In the genomic region with DNA sequence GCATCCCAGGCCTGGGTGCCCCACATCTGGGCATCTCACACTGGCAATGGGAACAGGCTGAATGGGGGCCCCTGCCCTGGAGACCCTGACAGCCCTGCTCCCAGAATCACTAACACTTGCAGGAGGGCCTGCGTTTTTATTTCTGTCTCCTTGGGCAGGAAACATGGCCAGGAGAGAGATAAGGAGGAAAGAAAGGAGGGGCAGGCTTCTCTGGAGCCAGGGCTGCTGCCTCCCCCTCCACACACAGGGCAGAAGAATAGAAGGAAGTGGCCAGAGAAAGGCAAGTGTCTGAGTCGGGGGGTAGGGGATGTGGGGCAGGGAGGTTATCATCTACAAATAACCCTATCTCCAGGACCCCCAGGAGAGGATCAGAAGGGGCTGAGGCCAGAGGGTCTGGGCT, we compare ENCODE assay signal across 13 cellular contexts. TPM values are rescaled to one million over a fixed set of nuclear protein-coding genes. Genes with fewer than 3 reads are reported as not detected.
"Had no signal": no experiment of that assay in that cellular context is flagged by ENCODE, and none has a peak within 500 bp of the region (broad histone marks: within the 10 kb centered on the region; RNA-seq: fewer than 3 reads in every experiment).

No MANE protein-coding gene starts in this region.

- H3K9me3 Mint-ChIP-seq: activated naive CD8-positive, alpha-beta T cell treated with anti-CD3 and anti-CD28 coated beads, Interleukin-2, amount 50 U/mL, for 24 hours; natural killer cell treated with Interleukin-12 subunit alpha and Interleukin-12 subunit beta and Interleukin-15 and Interleukin-18, amount 100 ng/mL, for 72 hours had no signal

- H3K36me3 Mint-ChIP-seq: natural killer cell treated with Interleukin-12 subunit alpha and Interleukin-12 subunit beta and Interleukin-15 and Interleukin-18, amount 100 ng/mL, for 72 hours had no signal

- H3K4me1 Mint-ChIP-seq: activated CD4-positive, alpha-beta memory T cell treated with anti-CD3 and anti-CD28 coated beads, Interleukin-2, amount 10 ng/mL, durations not matched to agents 7 days and 5 days; activated naive CD8-positive, alpha-beta T cell treated with anti-CD3 and anti-CD28 coated beads, Interleukin-2, amount 50 U/mL, for 24 hours had no signal

- H3K4me3 ChIP-seq: coronary artery, vagina had no signal

- ATAC-seq: activated naive CD8-positive, alpha-beta T cell treated with anti-CD3 and anti-CD28 coated beads, Interleukin-2, amount 50 U/mL, for 24 hours had no signal

- H3K27ac Mint-ChIP-seq: activated CD4-positive, alpha-beta memory T cell treated with anti-CD3 and anti-CD28 coated beads, Interleukin-2, amount 10 ng/mL, durations not matched to agents 7 days and 5 days; activated naive CD8-positive, alpha-beta T cell treated with anti-CD3 and anti-CD28 coated beads, Interleukin-2, amount 50 U/mL, for 24 hours; natural killer cell treated with Interleukin-12 subunit alpha and Interleukin-12 subunit beta and Interleukin-15 and Interleukin-18, amount 100 ng/mL, for 72 hours had no signal

- H3K27ac ChIP-seq: coronary artery, vagina, VCaP had no signal

- H3K9me3 ChIP-seq: vagina had no signal

- H3K27me3 ChIP-seq: vagina had no signal

- DNase-seq: activated CD4-positive, alpha-beta memory T cell treated with anti-CD3 and anti-CD28 coated beads, Interleukin-2, amount 10 ng/mL, durations not matched to agents 7 days and 5 days; activated CD8-positive, alpha-beta memory T cell treated with anti-CD3 and anti-CD28 coated beads, Interleukin-2, amount 50 U/mL, for 4 hours; activated naive CD4-positive, alpha-beta T cell treated with Interleukin-2 at 50 U/mL for 16 hours; activated naive CD8-positive, alpha-beta T cell treated with anti-CD3 and anti-CD28 coated beads, Interleukin-2, amount 50 U/mL, for 24 hours; caudate nucleus; effector memory CD4-positive, alpha-beta T cell; mammary epithelial cell; stimulated activated CD4-positive, alpha-beta T cell treated with anti-CD3 and anti-CD28 coated beads, Interleukin-15, amount 100 ng/mL, for 24 hours; T-helper 2 cell had no signal

- H3K4me1 ChIP-seq: vagina had no signal

- H3K36me3 ChIP-seq: vagina had no signal

- H3K4me3 Mint-ChIP-seq: activated CD4-positive, alpha-beta memory T cell treated with anti-CD3 and anti-CD28 coated beads, Interleukin-2, amount 10 ng/mL, durations not matched to agents 7 days and 5 days; activated naive CD8-positive, alpha-beta T cell treated with anti-CD3 and anti-CD28 coated beads, Interleukin-2, amount 50 U/mL, for 24 hours; natural killer cell treated with Interleukin-12 subunit alpha and Interleukin-12 subunit beta and Interleukin-15 and Interleukin-18, amount 100 ng/mL, for 72 hours had no signal

RNA-seq across cellular contexts. Expression of a gene that starts 25.5 kb away (rescaled TPM):
- total RNA-seq: mammary epithelial cell had no signal
